22 cellular contexts compared by ENCODE assay signal in genomic region chr3:112966633-112967032, GRCh38. TPM values are rescaled to one million over a fixed set of nuclear protein-coding genes. Genes with fewer than 3 reads are reported as not detected.
DNase-seq lines count a peak whose midpoint lies in the region; ATAC-seq, FAIRE-seq and TF ChIP-seq lines count a peak whose summit lies in the region.
"Had no signal": no experiment of that assay in that cellular context is flagged by ENCODE, and none has a peak within 500 bp of the region (broad histone marks: within the 10 kb centered on the region; RNA-seq: fewer than 3 reads in every experiment).

No MANE protein-coding gene starts in this region.

- no peaks in the 10 kb centered on the region for H3F3A ChIP-seq in smooth muscle cell (ENCODE audit: low read depth)

- BruUV-seq in GM12878 (replicated peaks; lab: Mats Ljungman, UMichigan), result no TSS peak

- H3K4me1 Mint-ChIP-seq in activated naive CD8-positive, alpha-beta T cell (ENCODE audit: low read depth), result peaks cover 54% of the 10 kb centered on the region
- H3K4me1 Mint-ChIP-seq in activated naive CD8-positive, alpha-beta T cell treated with anti-CD3 and anti-CD28 coated beads for 36 hours, result peaks cover 33% of the 10 kb centered on the region

- RAD21 ChIA-PET in GM12878 (lab: Charles Lee; ENCODE audit: unreplicated experiment), result interaction anchor here (0.7 to 3.3 kb wide), 5 partner anchors 12 to 232 kb away, joined by 3 to 14 read pairs (median 7); no protein-coding TSS in a partner anchor

- H3K27me3 ChIP-seq in GM12878 (replicated peaks in 1 of 2; ENCODE audit: control insufficient read depth in 2 of 2, insufficient read depth in 2 of 2, low read length in 1 of 2), result no peaks in the 10 kb centered on the region
- no peaks in the 10 kb centered on the region for H3K27me3 ChIP-seq in testis
- peaks cover 2% of the 10 kb centered on the region for H3K27me3 ChIP-seq in smooth muscle cell (ENCODE audit: low read depth)
- H3K27me3 ChIP-seq: ascending aorta had no signal

- POLR2A ChIA-PET in GM12878 (lab: Charles Lee), result interaction anchor here (0.6 kb wide), 1 partner anchor 9 kb away, joined by 6 read pairs; no protein-coding TSS in a partner anchor

- TF ChIP-seq CTCF in GM12878 (IDR thresholded peaks at IDR 0.05 in 2 of 3, conservative IDR thresholded peaks at IDR 0.05 in 1 of 3; ENCODE audit: control insufficient read depth in 2 of 3, extremely low read depth in 1 of 3, insufficient read depth in 1 of 3, low read depth in 3 of 3, low read length in 3 of 3) (no peak), testis (IDR thresholded peaks at IDR 0.05) (no peak), foreskin fibroblast (IDR thresholded peaks at IDR 0.05; ENCODE audit: low read depth, low read length) (no peak), smooth muscle cell (IDR thresholded peaks at IDR 0.05; ENCODE audit: borderline replicate concordance, insufficient read depth, poor library complexity, severe bottlenecking) (no peak)

- in situ Hi-C loops in GM12878 (cut with MboI), result no loop called here

- H3K4me3 Mint-ChIP-seq in activated naive CD8-positive, alpha-beta T cell, result no peak overlapping the region
- no peak overlapping the region for H3K4me3 Mint-ChIP-seq in activated naive CD8-positive, alpha-beta T cell treated with anti-CD3 and anti-CD28 coated beads for 36 hours

- FAIRE-seq in GM12878 (lab: Jason Lieb, UNC), result no peak

- TF ChIP-seq EP300 in GM12878 (IDR thresholded peaks at IDR 0.05; ENCODE audit: borderline replicate concordance in 1 of 2, control insufficient read depth in 1 of 2, low read depth in 2 of 2, low read length in 2 of 2), result no peak

- SMC1A ChIA-PET in GM12878 (lab: Charles Lee; ENCODE audit: uncharacterized antibody, unreplicated experiment), result interaction anchor here (1.0 to 4.6 kb wide), 15 partner anchors 8 to 232 kb away, joined by 3 to 26 read pairs (median 3); partner anchors contain the start of gene CD200R1

- peak overlapping the region; percentile 53 for H3K4me2 ChIP-seq in GM12878 (ENCODE audit: control insufficient read depth, insufficient read depth)
- H3K4me2 ChIP-seq in smooth muscle cell, result no peak overlapping the region

- H3K9me3 ChIP-seq in GM12878 (replicated peaks; ENCODE audit: control insufficient read depth, insufficient read depth, low read length) (peaks cover 11% of the 10 kb centered on the region), testis (no peaks in the 10 kb centered on the region), smooth muscle cell (replicated peaks; ENCODE audit: low read depth) (no peaks in the 10 kb centered on the region)
- H3K9me3 ChIP-seq: ascending aorta, Caco-2 had no signal

- H3K36me3 ChIP-seq in GM12878 (ENCODE audit: control insufficient read depth in 2 of 2, insufficient read depth in 2 of 2, low read length in 1 of 2) (no peaks in the 10 kb centered on the region), testis (ENCODE audit: low read depth, missing control alignments) (no peaks in the 10 kb centered on the region), smooth muscle cell (ENCODE audit: low read depth) (no peaks in the 10 kb centered on the region)
- H3K36me3 ChIP-seq: ascending aorta had no signal

- H3K4me3 ChIP-seq in GM12878 (no peak overlapping the region), testis (no peak overlapping the region), foreskin fibroblast (ENCODE audit: low read depth in 1 of 2, low read length in 2 of 2) (no peak overlapping the region), smooth muscle cell (no peak overlapping the region)
- H3K4me3 ChIP-seq: ascending aorta had no signal

- intact Hi-C loops in GM12878 (cut with micrococcal nuclease; ENCODE audit: unreplicated experiment), result no loop called here
- intact Hi-C loops in testis (cut with DNase I; ENCODE audit: low total_unique reads), result no loop called here

- no peaks in the 10 kb centered on the region for H3K27me3 Mint-ChIP-seq in activated naive CD8-positive, alpha-beta T cell
- no peaks in the 10 kb centered on the region for H3K27me3 Mint-ChIP-seq in activated naive CD8-positive, alpha-beta T cell treated with anti-CD3 and anti-CD28 coated beads for 36 hours

- H3K9me3 Mint-ChIP-seq in activated naive CD8-positive, alpha-beta T cell (ENCODE audit: low read depth), result peaks cover 15% of the 10 kb centered on the region
- peaks cover 19% of the 10 kb centered on the region for H3K9me3 Mint-ChIP-seq in activated naive CD8-positive, alpha-beta T cell treated with anti-CD3 and anti-CD28 coated beads for 36 hours

- CTCF ChIA-PET in GM12878 (lab: Yijun Ruan, JAX), result interaction anchor here (0.6 to 5.0 kb wide), 9 partner anchors 13 to 371 kb away, joined by 3 to 26 read pairs (median 3); no protein-coding TSS in a partner anchor

- ATAC-seq in GM12878 (no peak; the same call in 2 of the 3 replicates), GM21528 (IDR thresholded peaks at IDR 0.05; ENCODE audit: low FRiP score, unreplicated experiment) (no peak)
- ATAC-seq: right cardiac atrium had no signal

- no peak for TF ChIP-seq RAD21 in GM12878 (IDR thresholded peaks at IDR 0.05; ENCODE audit: insufficient read depth, low read depth, low read length)

- peak overlapping the region; percentile 55 for H2AFZ ChIP-seq in GM12878 (ENCODE audit: control insufficient read depth, low read depth, low read length)
- H2AFZ ChIP-seq in smooth muscle cell (ENCODE audit: low read depth), result no peak overlapping the region

- no peak for TF ChIP-seq POLR2A in GM12878 (IDR thresholded peaks at IDR 0.05; ENCODE audit: low read depth, low read length)
- no peak for TF ChIP-seq POLR2A in testis (IDR thresholded peaks at IDR 0.05)

- H3K27ac ChIP-seq in GM12878 (ENCODE audit: control insufficient read depth, insufficient read depth) (0 out of 2 replicates have a peak overlapping the region, but pooled peaks have one; percentile 44), testis (no peak overlapping the region), smooth muscle cell (ENCODE audit: low read depth) (no peak overlapping the region)
- H3K27ac ChIP-seq: ascending aorta had no signal

- H3K79me2 ChIP-seq in GM12878 (ENCODE audit: control insufficient read depth, insufficient read depth, low read length) (no peaks in the 10 kb centered on the region; the same call in none of the 2 replicates), smooth muscle cell (ENCODE audit: low read depth) (no peaks in the 10 kb centered on the region)

- H4K20me1 ChIP-seq in GM12878 (ENCODE audit: control insufficient read depth, insufficient read depth), result no peaks in the 10 kb centered on the region
- H4K20me1 ChIP-seq in smooth muscle cell (ENCODE audit: low read depth), result no peaks in the 10 kb centered on the region

- no peak for DNase-seq in activated naive CD8-positive, alpha-beta T cell treated with anti-CD3 and anti-CD28 coated beads for 36 hours
- DNase-seq in NOMO-1 treated with DMSO at 0.1 percent for 48 hours (lab: John Stamatoyannopoulos, UW; ENCODE audit: unreplicated experiment) (peak; percentile 84), GM12878 (ENCODE audit: low read depth, low spot score) (no peak), testis (peak; percentile 45), foreskin fibroblast (no peak), smooth muscle cell (lab: John Stamatoyannopoulos, UW; ENCODE audit: unreplicated experiment) (no peak)
- DNase-seq: ACHN, activated gamma-delta T cell, Caco-2, EL, hypothalamus, IMR-90, kidney glomerular epithelial cell, NCI-H1105 treated with DMSO at 0.1 percent for 48 hours, NCI-H69, nucleus accumbens, right cardiac atrium, RPMI8226, T-helper 1 cell had no signal

- H3K27ac Mint-ChIP-seq in activated naive CD8-positive, alpha-beta T cell, result peak overlapping the region; percentile 30
- H3K27ac Mint-ChIP-seq in activated naive CD8-positive, alpha-beta T cell treated with anti-CD3 and anti-CD28 coated beads for 36 hours, result no peak overlapping the region

- H3K36me3 Mint-ChIP-seq in activated naive CD8-positive, alpha-beta T cell, result peaks cover 37% of the 10 kb centered on the region
- H3K36me3 Mint-ChIP-seq in activated naive CD8-positive, alpha-beta T cell treated with anti-CD3 and anti-CD28 coated beads for 36 hours, result peaks cover 36% of the 10 kb centered on the region

- H3K4me1 ChIP-seq in GM12878 (ENCODE audit: control insufficient read depth, insufficient read depth, low read length) (peaks cover 25% of the 10 kb centered on the region), testis (peaks cover 8% of the 10 kb centered on the region), smooth muscle cell (ENCODE audit: low read depth) (no peaks in the 10 kb centered on the region)
- H3K4me1 ChIP-seq: ascending aorta, Caco-2 had no signal

- H3K9ac ChIP-seq in GM12878 (ENCODE audit: control insufficient read depth, insufficient read depth, low read length) (no peak overlapping the region), smooth muscle cell (ENCODE audit: low read depth) (no peak overlapping the region)

- 6% methylated on average over 2 of the region's 2 CpGs for WGBS in GM12878 (ENCODE audit: insufficient coverage, insufficient replicate concordance, low lambda C conversion rate, missing lambda C conversion rate)
- 17 to 27% methylated on average over 2 of the region's 2 CpGs for WGBS in testis, 2 donors
- 98% methylated on average over 2 of the region's 2 CpGs for WGBS in smooth muscle cell (ENCODE audit: low lambda C conversion rate)

RNA-seq across cellular contexts. Expression of gene CD200R1, which starts 8.3 kb away (rescaled TPM):
- 1 to 10 TPM; 1.4 to 1.8 TPM for total RNA-seq in activated naive CD8-positive, alpha-beta T cell treated with anti-CD3 and anti-CD28 coated beads for 36 hours
- 0.17 and 0.21 TPM in 2 replicates for total RNA-seq in GM12878 (2013; cell fraction: nucleolus; rRNA removed)
- total RNA-seq in GM12878 (2014; rRNA removed) (0.73 and 0.82 TPM in 2 replicates), GM12878 (2014; rRNA removed; fragmentation: Illumina TruSeq; extraction: Trizol) (0.88 and 0.98 TPM in 2 replicates), GM12878 (2021) (0.87 and 0.90 TPM in 2 replicates), testis (1 to 10 TPM; 1.3 to 1.7 TPM), smooth muscle cell (1.1 TPM in 1 of 2 replicates, not detected in the other)
- 1.4 TPM for polyA plus RNA-seq in GM12878 (2011; ENCODE audit: low read depth)
- polyA plus RNA-seq in GM12878 (2011; rRNA removed) (0.12 and 0.15 TPM in 2 replicates), GM12878 (2014; fragmentation: Illumina TruSeq; extraction: Trizol) (0.81 and 0.98 TPM in 2 replicates), GM12878 (2014; fragmentation: Nextera tagmentation; extraction: Ambion mirVana) (under 1 TPM; 0.90 to 0.93 TPM), GM12878 (2014; rRNA removed) (0.60 and 1.1 TPM in 2 replicates), GM12878 (2016; fragmentation: Nextera tagmentation; extraction: Ambion mirVana) (under 1 TPM; 0.55 to 0.59 TPM), testis (ENCODE audit: insufficient read depth, low read depth, low replicate concordance) (1.5 TPM), smooth muscle cell (not detected in 2 replicates)
- 0.03 and 0.07 TPM in 2 replicates for polyA plus RNA-seq in GM12878 (2011; cell fraction: cytosol; rRNA removed)
- polyA plus RNA-seq in GM12878 (2011; cell fraction: nucleus; rRNA removed), result 0.25 and 0.28 TPM in 2 replicates
- polyA plus RNA-seq in GM12878 (2012), result 1.8 and 3.4 TPM in 2 replicates
- polyA minus RNA-seq in GM12878 (2011; rRNA and poly(A)+ RNA removed), result 0.15 and 0.31 TPM in 2 replicates
- polyA minus RNA-seq in GM12878 (2011; cell fraction: cytosol; rRNA and poly(A)+ RNA removed), result not detected in 2 replicates
- polyA minus RNA-seq in GM12878 (2011; cell fraction: nucleus; rRNA and poly(A)+ RNA removed), result 0.12 TPM in 1 of 2 replicates, not detected in the other
- total RNA-seq: ascending aorta had no signal

RNA-seq across cellular contexts. Expression of gene GTPBP8, which starts 24.2 kb away (rescaled TPM):
- 10 to 100 TPM; 26.6 to 31.6 TPM for total RNA-seq in activated naive CD8-positive, alpha-beta T cell treated with anti-CD3 and anti-CD28 coated beads for 36 hours
- 14.4 and 17.4 TPM in 2 replicates for total RNA-seq in GM12878 (2013; cell fraction: nucleolus; rRNA removed)
- 16.8 and 25.6 TPM in 2 replicates for total RNA-seq in GM12878 (2014; rRNA removed)
- total RNA-seq in GM12878 (2014; rRNA removed; fragmentation: Illumina TruSeq; extraction: Trizol), result 12.7 and 13.6 TPM in 2 replicates
- 10.8 and 14.0 TPM in 2 replicates for total RNA-seq in GM12878 (2021)
- polyA plus RNA-seq in GM12878 (2011; ENCODE audit: low read depth), result 6.0 TPM
- polyA plus RNA-seq in GM12878 (2011; rRNA removed), result 15.3 and 22.6 TPM in 2 replicates
- 23.9 and 32.5 TPM in 2 replicates for polyA plus RNA-seq in GM12878 (2011; cell fraction: cytosol; rRNA removed)
- 12.3 and 19.7 TPM in 2 replicates for polyA plus RNA-seq in GM12878 (2011; cell fraction: nucleus; rRNA removed)
- polyA plus RNA-seq in GM12878 (2012), result 11.9 and 12.3 TPM in 2 replicates
- 10.3 and 11.9 TPM in 2 replicates for polyA plus RNA-seq in GM12878 (2014; fragmentation: Illumina TruSeq; extraction: Trizol)
- polyA plus RNA-seq in GM12878 (2014; fragmentation: Nextera tagmentation; extraction: Ambion mirVana), result 10 to 100 TPM; 18.8 to 29.0 TPM
- 15.3 and 20.3 TPM in 2 replicates for polyA plus RNA-seq in GM12878 (2014; rRNA removed)
- polyA plus RNA-seq in GM12878 (2016; fragmentation: Nextera tagmentation; extraction: Ambion mirVana), result 10 to 100 TPM; 13.6 to 19.0 TPM
- polyA minus RNA-seq in GM12878 (2011; rRNA and poly(A)+ RNA removed), result 6.5 and 16.8 TPM in 2 replicates
- polyA minus RNA-seq in GM12878 (2011; cell fraction: cytosol; rRNA and poly(A)+ RNA removed), result 6.8 and 8.3 TPM in 2 replicates
- polyA minus RNA-seq in GM12878 (2011; cell fraction: nucleus; rRNA and poly(A)+ RNA removed), result 10.2 and 23.1 TPM in 2 replicates
- 10 to 100 TPM; 37.7 to 50.7 TPM for total RNA-seq in testis
- polyA plus RNA-seq in testis (ENCODE audit: insufficient read depth, low read depth, low replicate concordance), result 39.3 TPM
- 17.7 and 21.5 TPM in 2 replicates for total RNA-seq in smooth muscle cell
- 9.7 and 10.2 TPM in 2 replicates for polyA plus RNA-seq in smooth muscle cell

Comparison
In these comparisons a context has a peak if more than half of its experiments do, and no peak if none do; other contexts are left out.
1. DNase-seq: peak in NOMO-1 treated with DMSO at 0.1 percent for 48 hours (single experiment) and testis (single experiment); none in activated naive CD8-positive, alpha-beta T cell treated with anti-CD3 and anti-CD28 coated beads for 36 hours (single experiment), GM12878 (single experiment), foreskin fibroblast (0 of 2) and smooth muscle cell (single experiment).